ENCODE assay signal across 22 cellular contexts in genomic region chr1:233453433-233454200, GRCh38.
"Had no signal": no experiment of that assay in that cellular context is flagged by ENCODE, and none has a peak within 500 bp of the region (broad histone marks: within the 10 kb centered on the region; RNA-seq: fewer than 3 reads in every experiment).

No MANE protein-coding gene starts in this region.

- H3K4me3 ChIP-seq: coronary artery, dorsolateral prefrontal cortex, gastroesophageal sphincter, heart left ventricle, left ventricle myocardium inferior, lower lobe of right lung had no signal

- H3K36me3 ChIP-seq: gastroesophageal sphincter, heart left ventricle, left ventricle myocardium inferior, lower lobe of right lung had no signal

- H3K9me3 ChIP-seq: gastroesophageal sphincter, heart left ventricle, left ventricle myocardium inferior, lower lobe of right lung had no signal

- H3K27ac ChIP-seq: coronary artery, dorsolateral prefrontal cortex, epithelial cell of prostate, foreskin keratinocyte, gastroesophageal sphincter, heart left ventricle, left ventricle myocardium inferior, lower lobe of right lung had no signal

- H3K27me3 ChIP-seq: dorsolateral prefrontal cortex had no signal

- ATAC-seq: esophagus mucosa, gastroesophageal sphincter, heart left ventricle, left cardiac atrium, lower lobe of right lung had no signal

- FAIRE-seq: colon, endothelial cell of umbilical vein, frontal cortex, islet of Langerhans, keratinocyte had no signal

- H3K4me1 ChIP-seq: foreskin keratinocyte, gastroesophageal sphincter, heart left ventricle, left ventricle myocardium inferior, lower lobe of right lung had no signal

- DNase-seq: dermis blood vessel endothelial cell; dorsolateral prefrontal cortex; effector CD4-positive, alpha-beta T cell; effector memory CD4-positive, alpha-beta T cell; erythroblast; foreskin keratinocyte; heart left ventricle; hippocampal formation; left cardiac atrium; left ventricle myocardium inferior; lower lobe of right lung; mesenchymal stem cell; midbrain had no signal
